ENCODE assay signal across 7 cellular contexts in the genomic region with DNA sequence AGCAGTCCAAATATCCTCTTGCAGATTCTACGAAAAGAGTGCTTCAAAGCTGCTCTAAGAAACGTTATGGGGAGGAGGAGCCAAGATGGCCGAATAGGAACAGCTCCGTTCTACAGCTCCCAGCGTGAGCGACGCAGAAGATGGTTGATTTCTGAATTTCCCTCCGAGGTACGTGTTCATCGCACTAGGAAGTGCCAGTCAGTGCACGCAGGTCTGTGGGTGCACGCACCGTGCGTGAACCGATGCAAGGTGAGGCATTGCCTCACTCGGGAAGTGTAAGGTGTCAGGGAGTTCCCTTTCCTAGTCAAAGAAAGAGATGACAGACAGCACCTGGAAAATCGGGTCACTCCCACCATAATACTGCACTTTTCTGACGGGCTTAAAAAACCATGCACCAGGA.
"Had no signal": no experiment of that assay in that cellular context is flagged by ENCODE, and none has a peak within 500 bp of the region (broad histone marks: within the 10 kb centered on the region; RNA-seq: fewer than 3 reads in every experiment).

No MANE protein-coding gene starts in this region.

- H3K27ac Mint-ChIP-seq: activated CD4-positive, alpha-beta T cell treated with anti-CD3 and anti-CD28 coated beads, Interleukin-2, amount 10 ng/mL, durations not matched to agents 24 days and 14 days; activated CD8-positive, alpha-beta T cell treated with anti-CD3 and anti-CD28 coated beads, Interleukin-2, amount 10 ng/mL, durations not matched to agents 7 days and 5 days; activated naive CD4-positive, alpha-beta T cell treated with anti-CD3 and anti-CD28 coated beads for 36 hours; immature natural killer cell; naive B cell; stimulated activated effector memory CD8-positive, alpha-beta T cell treated with anti-CD3 and anti-CD28 coated beads, Interleukin-12 subunit alpha, Interleukin-12 subunit beta, amount 100 ng/mL, for 72 hours; T-helper 1 cell treated with Interleukin-12 subunit alpha and Interleukin-12 subunit beta and Interleukin-4 antibody, amounts not matched to agents 30 μg/mL and 1 μg/mL, for 36 hours had no signal

- DNase-seq: activated CD4-positive, alpha-beta T cell treated with anti-CD3 and anti-CD28 coated beads, Interleukin-2, amount 10 ng/mL, durations not matched to agents 24 days and 14 days; activated CD8-positive, alpha-beta T cell treated with anti-CD3 and anti-CD28 coated beads, Interleukin-2, amount 10 ng/mL, durations not matched to agents 7 days and 5 days; activated naive CD4-positive, alpha-beta T cell treated with anti-CD3 and anti-CD28 coated beads for 36 hours; immature natural killer cell; naive B cell had no signal

- H3K4me1 Mint-ChIP-seq: activated CD4-positive, alpha-beta T cell treated with anti-CD3 and anti-CD28 coated beads, Interleukin-2, amount 10 ng/mL, durations not matched to agents 24 days and 14 days; immature natural killer cell; naive B cell; stimulated activated effector memory CD8-positive, alpha-beta T cell treated with anti-CD3 and anti-CD28 coated beads, Interleukin-12 subunit alpha, Interleukin-12 subunit beta, amount 100 ng/mL, for 72 hours had no signal

- H3K4me3 Mint-ChIP-seq: activated CD4-positive, alpha-beta T cell treated with anti-CD3 and anti-CD28 coated beads, Interleukin-2, amount 10 ng/mL, durations not matched to agents 24 days and 14 days; activated CD8-positive, alpha-beta T cell treated with anti-CD3 and anti-CD28 coated beads, Interleukin-2, amount 10 ng/mL, durations not matched to agents 7 days and 5 days; activated naive CD4-positive, alpha-beta T cell treated with anti-CD3 and anti-CD28 coated beads for 36 hours; immature natural killer cell; naive B cell; stimulated activated effector memory CD8-positive, alpha-beta T cell treated with anti-CD3 and anti-CD28 coated beads, Interleukin-12 subunit alpha, Interleukin-12 subunit beta, amount 100 ng/mL, for 72 hours; T-helper 1 cell treated with Interleukin-12 subunit alpha and Interleukin-12 subunit beta and Interleukin-4 antibody, amounts not matched to agents 30 μg/mL and 1 μg/mL, for 36 hours had no signal

- H3K27me3 Mint-ChIP-seq: activated CD4-positive, alpha-beta T cell treated with anti-CD3 and anti-CD28 coated beads, Interleukin-2, amount 10 ng/mL, durations not matched to agents 24 days and 14 days; naive B cell had no signal

- H3K36me3 Mint-ChIP-seq: naive B cell; stimulated activated effector memory CD8-positive, alpha-beta T cell treated with anti-CD3 and anti-CD28 coated beads, Interleukin-12 subunit alpha, Interleukin-12 subunit beta, amount 100 ng/mL, for 72 hours had no signal

- ATAC-seq: activated CD8-positive, alpha-beta T cell treated with anti-CD3 and anti-CD28 coated beads, Interleukin-2, amount 10 ng/mL, durations not matched to agents 7 days and 5 days; stimulated activated effector memory CD8-positive, alpha-beta T cell treated with anti-CD3 and anti-CD28 coated beads, Interleukin-12 subunit alpha, Interleukin-12 subunit beta, amount 100 ng/mL, for 72 hours had no signal
